In the genomic region with DNA sequence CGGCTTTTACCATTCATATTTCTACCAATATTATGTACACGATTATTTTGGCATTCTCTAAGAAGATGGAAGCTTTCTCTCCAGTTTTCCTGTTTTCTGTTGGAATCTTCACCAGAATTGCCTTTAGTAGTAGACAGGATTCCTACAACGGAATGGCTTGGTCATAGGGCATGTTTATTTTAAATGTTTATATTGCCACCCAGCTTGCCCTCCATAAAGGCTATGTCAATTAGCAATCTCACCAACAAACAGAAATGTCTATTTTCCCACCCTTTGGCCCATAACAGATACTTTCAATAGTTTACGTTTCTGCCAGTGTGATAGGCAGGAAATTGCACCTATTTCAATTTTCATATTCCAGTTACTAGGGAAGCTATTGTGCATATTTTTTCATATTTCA, we compare ENCODE assay signal across 27 cellular contexts.
"Had no signal": no experiment of that assay in that cellular context is flagged by ENCODE, and none has a peak within 500 bp of the region (broad histone marks: within the 10 kb centered on the region; RNA-seq: fewer than 3 reads in every experiment).

No MANE protein-coding gene starts in this region.

- H3K4me3 ChIP-seq: colonic mucosa, coronary artery, dorsolateral prefrontal cortex, esophagus muscularis mucosa, esophagus squamous epithelium, gastrocnemius medialis, gastroesophageal sphincter, heart left ventricle had no signal

- ATAC-seq: effector memory CD8-positive, alpha-beta T cell; esophagus mucosa; foreskin keratinocyte; gastrocnemius medialis; gastroesophageal sphincter; heart left ventricle had no signal

- DNase-seq: colonic mucosa; cortex of kidney; dermis blood vessel endothelial cell; dorsolateral prefrontal cortex; effector CD4-positive, alpha-beta T cell; effector CD8-positive, alpha-beta T cell; effector memory CD4-positive, alpha-beta T cell; effector memory CD8-positive, alpha-beta T cell; endodermal cell; erythroblast; esophagus squamous epithelium; foreskin fibroblast; foreskin keratinocyte; foreskin melanocyte; gastrocnemius medialis; glutamatergic neuron; head of caudate nucleus; heart left ventricle had no signal

- H3K9me3 ChIP-seq: colonic mucosa, esophagus muscularis mucosa, esophagus squamous epithelium, gastrocnemius medialis, gastroesophageal sphincter, heart left ventricle had no signal

- H3K27ac ChIP-seq: colonic mucosa, coronary artery, epithelial cell of prostate, esophagus muscularis mucosa, esophagus squamous epithelium, foreskin keratinocyte, gastrocnemius medialis, gastroesophageal sphincter, heart left ventricle had no signal

- H3K36me3 ChIP-seq: colonic mucosa, esophagus muscularis mucosa, esophagus squamous epithelium, gastrocnemius medialis, gastroesophageal sphincter, heart left ventricle had no signal

- FAIRE-seq: colon, endometrium, endothelial cell of umbilical vein, frontal cortex had no signal

- H3K27me3 ChIP-seq: colonic mucosa, dorsolateral prefrontal cortex, esophagus muscularis mucosa, esophagus squamous epithelium, foreskin keratinocyte, gastrocnemius medialis, gastroesophageal sphincter, heart left ventricle had no signal

- H3K4me1 ChIP-seq: colonic mucosa, esophagus muscularis mucosa, esophagus squamous epithelium, foreskin keratinocyte, gastrocnemius medialis, gastroesophageal sphincter, heart left ventricle had no signal
